Comparison of ENCODE assay signal across 16 cellular contexts in genomic region chr5:149519624-149520023, GRCh38. TPM values are rescaled to one million over a fixed set of nuclear protein-coding genes. Genes with fewer than 3 reads are reported as not detected.
A peak's percentile ranks its signal among the peaks of the same experiment; 100 is the strongest.
DNase-seq lines count a peak whose midpoint lies in the region; ATAC-seq and TF ChIP-seq lines count a peak whose summit lies in the region.
"Had no signal": no experiment of that assay in that cellular context is flagged by ENCODE, and none has a peak within 500 bp of the region (broad histone marks: within the 10 kb centered on the region; RNA-seq: fewer than 3 reads in every experiment).

No MANE protein-coding gene starts in this region.

- H3K4me2 ChIP-seq in IMR-90 (ENCODE audit: low read depth, low read length): peak overlapping the region; percentile 45; the same call in 1 of the 2 replicates

- no peak for TF ChIP-seq POLR2A in IMR-90 (IDR thresholded peaks at IDR 0.05; ENCODE audit: low read depth, low read length)
- no peak for TF ChIP-seq POLR2A in esophagus squamous epithelium (IDR thresholded peaks at IDR 0.05)

- no peaks in the 10 kb centered on the region for H3K27me3 Mint-ChIP-seq in CD4-positive, CD25-positive, alpha-beta regulatory T cell
- no peaks in the 10 kb centered on the region for H3K27me3 Mint-ChIP-seq in endodermal cell (ENCODE audit: insufficient read depth)
- no peaks in the 10 kb centered on the region for H3K27me3 Mint-ChIP-seq in naive thymus-derived CD4-positive, alpha-beta T cell
- H3K27me3 Mint-ChIP-seq: activated CD4-positive, alpha-beta T cell treated with anti-CD3 and anti-CD28 coated beads, Interleukin-2, amount 10 ng/mL, durations not matched to agents 7 days and 5 days had no signal

- H2AK9ac ChIP-seq in IMR-90 (replicated peaks; ENCODE audit: low read depth, low read length, poor library complexity): no peak overlapping the region

- TF ChIP-seq RAD21 in IMR-90 (IDR thresholded peaks at IDR 0.05; ENCODE audit: low read length): no peak

- peaks cover 57 to 97% (median 84%) of the 10 kb centered on the region in 4 donors for H3K4me1 Mint-ChIP-seq in CD4-positive, CD25-positive, alpha-beta regulatory T cell
- H3K4me1 Mint-ChIP-seq in endodermal cell: peaks cover 48% of the 10 kb centered on the region
- H3K4me1 Mint-ChIP-seq in naive thymus-derived CD4-positive, alpha-beta T cell: peaks cover 39 to 99% (median 92%) of the 10 kb centered on the region in 7 donors

- H2BK5ac ChIP-seq in IMR-90 (ENCODE audit: low read depth, low read length, poor library complexity, severe bottlenecking): peak overlapping the region; percentile 55

- no peak overlapping the region for H3K56ac ChIP-seq in IMR-90 (ENCODE audit: extremely low read depth, insufficient read depth, low read length)

- H4K8ac ChIP-seq in IMR-90 (ENCODE audit: low read depth in 2 of 2, low read length in 2 of 2): no peak overlapping the region

- H2BK15ac ChIP-seq in IMR-90 (ENCODE audit: low read depth, low read length): no peak overlapping the region

- in situ Hi-C loops in IMR-90 (cut with MboI; ENCODE audit: low sequenced_read_pairs): no loop called here

- TF ChIP-seq CTCF in IMR-90 (conservative IDR thresholded peaks at IDR 0.05; ENCODE audit: low read depth, low read length) (no peak), endodermal cell (conservative IDR thresholded peaks at IDR 0.05) (no peak), esophagus squamous epithelium (IDR thresholded peaks at IDR 0.05) (no peak)

- H3K14ac ChIP-seq in IMR-90 (replicated peaks; ENCODE audit: low read depth, low read length): no peak overlapping the region

- H3K79me1 ChIP-seq in IMR-90 (ENCODE audit: low read depth in 1 of 2, low read length in 2 of 2): peaks cover 0 to 34% of the 10 kb centered on the region in 2 experiments; a peak in 2 of 4 replicates

- no peak overlapping the region; the same call in 1 of the 2 replicates for H3K23ac ChIP-seq in IMR-90 (ENCODE audit: low read depth, low read length)

- H2BK120ac ChIP-seq in IMR-90 (ENCODE audit: low read depth, low read length): no peak overlapping the region

- no peak overlapping the region for H3K4ac ChIP-seq in IMR-90 (ENCODE audit: low read depth, low read length)

- no peak overlapping the region for H2AK5ac ChIP-seq in IMR-90 (ENCODE audit: low read depth, low read length)

- H3K18ac ChIP-seq in IMR-90 (ENCODE audit: low read depth, low read length): no peak overlapping the region

- CTCF ChIA-PET in IMR-90 (lab: Yijun Ruan, JAX): interaction anchor here (0.7 kb wide), 1 partner anchor 100 kb away, joined by 3 read pairs; no protein-coding TSS in a partner anchor
- CTCF ChIA-PET in naive thymus-derived CD4-positive, alpha-beta T cell (lab: Charles Lee): no interaction called here

- peak overlapping the region; percentile 34 to 74 (median 64) for H3K27ac Mint-ChIP-seq in CD4-positive, CD25-positive, alpha-beta regulatory T cell
- peak overlapping the region; percentile 35 for H3K27ac Mint-ChIP-seq in endodermal cell
- H3K27ac Mint-ChIP-seq in naive thymus-derived CD4-positive, alpha-beta T cell: peak overlapping the region; percentile 7 to 81 (median 34)
- H3K27ac Mint-ChIP-seq: activated CD4-positive, alpha-beta T cell treated with anti-CD3 and anti-CD28 coated beads, Interleukin-2, amount 10 ng/mL, durations not matched to agents 7 days and 5 days had no signal

- no peak overlapping the region for H2AFZ ChIP-seq in IMR-90 (replicated peaks; ENCODE audit: low read length, poor library complexity)

- dilution Hi-C loops in IMR-90 (cut with HindIII; ENCODE audit: low sequenced_read_pairs, unreplicated experiment): no loop called here

- no peak for DNase-seq in CD4-positive, CD25-positive, alpha-beta regulatory T cell
- DNase-seq in IMR-90: no peak
- DNase-seq in endodermal cell: no peak
- no peak for DNase-seq in naive thymus-derived CD4-positive, alpha-beta T cell
- DNase-seq in pons (ENCODE audit: low spot score): no peak
- no peak for DNase-seq in esophagus squamous epithelium (lab: John Stamatoyannopoulos, UW)
- no peak for DNase-seq in NCI-H226
- DNase-seq: activated CD4-positive, alpha-beta T cell treated with anti-CD3 and anti-CD28 coated beads, Interleukin-2, amount 10 ng/mL, durations not matched to agents 7 days and 5 days; activated effector memory CD4-positive, alpha-beta T cell treated with anti-CD3 and anti-CD28 coated beads, Interleukin-2, amount 50 U/mL, for 16 hours; caudate nucleus; hippocampal formation; NCI-H2171 treated with DMSO at 0.1 percent for 48 hours; stimulated activated CD4-positive, alpha-beta T cell treated with anti-CD3 and anti-CD28 coated beads, Interleukin-4, amount 100 ng/mL, for 4 hours; stimulated activated naive CD4-positive, alpha-beta T cell had no signal

- H4K91ac ChIP-seq in IMR-90 (ENCODE audit: insufficient read depth, low read depth, low read length): no peak overlapping the region

- H3K9ac ChIP-seq in IMR-90 (ENCODE audit: low read depth, low read length): no peak overlapping the region
- peak overlapping the region; percentile 22 for H3K9ac ChIP-seq in endodermal cell (ENCODE audit: extremely low read depth, low read length, poor library complexity, severe bottlenecking)

- H3K36me3 ChIP-seq in CD4-positive, CD25-positive, alpha-beta regulatory T cell (ENCODE audit: control insufficient read depth, insufficient read depth, low read length): peaks cover 55% of the 10 kb centered on the region
- H3K36me3 ChIP-seq in IMR-90 (ENCODE audit: control insufficient read depth, insufficient read depth, low read length) (peaks cover 19% of the 10 kb centered on the region), endodermal cell (ENCODE audit: control insufficient read depth, insufficient read depth, low read length) (peaks cover 88% of the 10 kb centered on the region), esophagus squamous epithelium (peaks cover 0 to 76% (median 4%) of the 10 kb centered on the region in 3 donors)
- H3K36me3 ChIP-seq in naive thymus-derived CD4-positive, alpha-beta T cell (ENCODE audit: control insufficient read depth in 2 of 3, insufficient read depth in 3 of 3, low read length in 3 of 3): peaks cover 0 to 16% (median 0%) of the 10 kb centered on the region in 3 experiments

- H3K9me3 ChIP-seq in CD4-positive, CD25-positive, alpha-beta regulatory T cell (ENCODE audit: control insufficient read depth in 2 of 2, low read length in 2 of 2): no peaks in the 10 kb centered on the region
- no peaks in the 10 kb centered on the region for H3K9me3 ChIP-seq in IMR-90 (ENCODE audit: control insufficient read depth, insufficient read depth, low read length)
- no peaks in the 10 kb centered on the region for H3K9me3 ChIP-seq in endodermal cell (ENCODE audit: control insufficient read depth, low read length)
- H3K9me3 ChIP-seq in naive thymus-derived CD4-positive, alpha-beta T cell (ENCODE audit: control insufficient read depth in 2 of 3, low read length in 3 of 3): no peaks in the 10 kb centered on the region
- no peaks in the 10 kb centered on the region for H3K9me3 ChIP-seq in esophagus squamous epithelium

- BruUV-seq in IMR-90 (replicated peaks; lab: Mats Ljungman, UMichigan): no TSS peak

- intact Hi-C loops in IMR-90 (cut with micrococcal nuclease) (loop anchor here (5.0 kb wide), 1 partner anchor 33 kb away; the partner anchor contains the start of gene CSNK1A1), esophagus squamous epithelium (cut with DNase I) (no loop called here)
- intact Hi-C loops in naive thymus-derived CD4-positive, alpha-beta T cell (cut with micrococcal nuclease): loop anchor here (1.0 to 5.0 kb wide), 3 partner anchors 9 to 33 kb away; partner anchors contain the start of gene CSNK1A1 (in 2 of the 2)

- POLR2A ChIA-PET in IMR-90 (lab: Charles Lee; ENCODE audit: unreplicated experiment): no interaction called here
- POLR2A ChIA-PET in naive thymus-derived CD4-positive, alpha-beta T cell (lab: Charles Lee): interaction anchor here (1.7 kb wide), 1 partner anchor 32 kb away, joined by 4 read pairs; the partner anchor contains the start of gene CSNK1A1

- peak overlapping the region; percentile 21 for H3K4me3 ChIP-seq in CD4-positive, CD25-positive, alpha-beta regulatory T cell (ENCODE audit: low read depth, low read length)
- H3K4me3 ChIP-seq in IMR-90 (ENCODE audit: insufficient read depth, low read depth, low read length): no peak overlapping the region
- H3K4me3 ChIP-seq in endodermal cell (ENCODE audit: low read length): peak overlapping the region; percentile 59
- no peak overlapping the region for H3K4me3 ChIP-seq in naive thymus-derived CD4-positive, alpha-beta T cell (ENCODE audit: low read length)
- H3K4me3 ChIP-seq in esophagus squamous epithelium: no peak overlapping the region

- H3K9me3 Mint-ChIP-seq in CD4-positive, CD25-positive, alpha-beta regulatory T cell: no peaks in the 10 kb centered on the region
- H3K9me3 Mint-ChIP-seq in endodermal cell: no peaks in the 10 kb centered on the region
- H3K9me3 Mint-ChIP-seq in naive thymus-derived CD4-positive, alpha-beta T cell: no peaks in the 10 kb centered on the region
- H3K9me3 Mint-ChIP-seq: activated CD4-positive, alpha-beta T cell treated with anti-CD3 and anti-CD28 coated beads, Interleukin-2, amount 10 ng/mL, durations not matched to agents 7 days and 5 days; CD14-positive monocyte had no signal

- no peak for ATAC-seq in CD4-positive, CD25-positive, alpha-beta regulatory T cell (ENCODE audit: low read depth in 2 of 2)
- no peak for ATAC-seq in IMR-90 (ENCODE audit: low read depth)
- ATAC-seq in naive thymus-derived CD4-positive, alpha-beta T cell: no peak
- no peak for ATAC-seq in HG03521 (IDR thresholded peaks at IDR 0.05; ENCODE audit: unreplicated experiment)

- H3K27me3 ChIP-seq in CD4-positive, CD25-positive, alpha-beta regulatory T cell (ENCODE audit: control insufficient read depth, insufficient read depth, low read length): no peaks in the 10 kb centered on the region
- H3K27me3 ChIP-seq in IMR-90 (ENCODE audit: control insufficient read depth, insufficient read depth, low read length): no peaks in the 10 kb centered on the region
- H3K27me3 ChIP-seq in endodermal cell (ENCODE audit: control insufficient read depth, insufficient read depth, low read length, poor library complexity, severe bottlenecking): no peaks in the 10 kb centered on the region
- H3K27me3 ChIP-seq in naive thymus-derived CD4-positive, alpha-beta T cell (ENCODE audit: control insufficient read depth in 2 of 2, insufficient read depth in 2 of 2, low read length in 2 of 2): no peaks in the 10 kb centered on the region
- H3K27me3 ChIP-seq in esophagus squamous epithelium: no peaks in the 10 kb centered on the region

- peaks cover 7% of the 10 kb centered on the region for H3K9me1 ChIP-seq in IMR-90 (ENCODE audit: insufficient read depth, low read length)

- no peak overlapping the region for H2BK20ac ChIP-seq in IMR-90 (ENCODE audit: low read depth, low read length)

- no peak overlapping the region for H4K5ac ChIP-seq in IMR-90 (ENCODE audit: low read depth, low read length)

- peaks cover 39% of the 10 kb centered on the region for H3K36me3 Mint-ChIP-seq in CD4-positive, CD25-positive, alpha-beta regulatory T cell
- peaks cover 32% of the 10 kb centered on the region for H3K36me3 Mint-ChIP-seq in endodermal cell (ENCODE audit: low read depth)
- peaks cover 0 to 44% (median 26%) of the 10 kb centered on the region in 5 donors for H3K36me3 Mint-ChIP-seq in naive thymus-derived CD4-positive, alpha-beta T cell

- H3K4me3 Mint-ChIP-seq in CD4-positive, CD25-positive, alpha-beta regulatory T cell: peak overlapping the region in 3 of 4 donors; percentile 1 to 32 (median 5)
- peak overlapping the region; percentile 6 for H3K4me3 Mint-ChIP-seq in endodermal cell
- H3K4me3 Mint-ChIP-seq in naive thymus-derived CD4-positive, alpha-beta T cell: peak overlapping the region in 7 of 10 donors; percentile 5 to 44 (median 11)
- H3K4me3 Mint-ChIP-seq: activated CD4-positive, alpha-beta T cell treated with anti-CD3 and anti-CD28 coated beads, Interleukin-2, amount 10 ng/mL, durations not matched to agents 7 days and 5 days; CD14-positive monocyte had no signal

- no peak overlapping the region for H3K27ac ChIP-seq in CD4-positive, CD25-positive, alpha-beta regulatory T cell (ENCODE audit: insufficient read depth, low read length, poor library complexity, severe bottlenecking)
- H3K27ac ChIP-seq in IMR-90 (ENCODE audit: insufficient read depth, low read length): no peak overlapping the region
- H3K27ac ChIP-seq in endodermal cell (ENCODE audit: low read depth, low read length): no peak overlapping the region
- no peak overlapping the region for H3K27ac ChIP-seq in naive thymus-derived CD4-positive, alpha-beta T cell (ENCODE audit: low read depth, low read length)
- H3K27ac ChIP-seq in esophagus squamous epithelium: peak overlapping the region in 2 of 4 donors; percentile 40 to 48

- peaks cover 19% of the 10 kb centered on the region for H3K4me1 ChIP-seq in CD4-positive, CD25-positive, alpha-beta regulatory T cell (ENCODE audit: control insufficient read depth, insufficient read depth, low read length, poor library complexity, severe bottlenecking)
- H3K4me1 ChIP-seq in IMR-90 (ENCODE audit: control insufficient read depth, insufficient read depth, low read length): peaks cover 14% of the 10 kb centered on the region
- peaks cover 11% of the 10 kb centered on the region for H3K4me1 ChIP-seq in endodermal cell (ENCODE audit: control insufficient read depth, insufficient read depth, low read length)
- peaks cover 4 to 16% of the 10 kb centered on the region in 2 donors for H3K4me1 ChIP-seq in naive thymus-derived CD4-positive, alpha-beta T cell (ENCODE audit: control insufficient read depth in 2 of 2, insufficient read depth in 2 of 2, low read length in 2 of 2)
- H3K4me1 ChIP-seq in esophagus squamous epithelium: peaks cover 29 to 96% (median 46%) of the 10 kb centered on the region in 3 donors

- H4K20me1 ChIP-seq in IMR-90 (ENCODE audit: insufficient read depth, low read length): peaks cover 95% of the 10 kb centered on the region

RNA-seq across cellular contexts. Expression of gene CSNK1A1, which starts 31.6 kb away (rescaled TPM):
- total RNA-seq in CD4-positive, CD25-positive, alpha-beta regulatory T cell: 234 TPM
- 100 to 1,000 TPM; 134 to 152 (median 147) TPM for polyA plus RNA-seq in CD4-positive, CD25-positive, alpha-beta regulatory T cell
- 419 and 573 TPM in 2 replicates for total RNA-seq in IMR-90 (2012; rRNA removed)
- 112 and 140 TPM in 2 replicates for polyA plus RNA-seq in IMR-90 (2012; rRNA removed)
- 64.4 and 68.9 TPM in 2 replicates for polyA plus RNA-seq in IMR-90 (2012; cell fraction: cytosol; rRNA removed)
- 56.7 and 85.2 TPM in 2 replicates for polyA plus RNA-seq in IMR-90 (2012; cell fraction: nucleus; rRNA removed; ENCODE audit: low replicate concordance)
- 100 to 1,000 TPM; 198 to 214 TPM for total RNA-seq in endodermal cell
- 175 TPM for polyA plus RNA-seq in endodermal cell (2013, experiment 1 of 2)
- 176 TPM for polyA plus RNA-seq in endodermal cell (2013, experiment 2 of 2)
- 100 to 1,000 TPM; 168 to 217 (median 181) TPM for total RNA-seq in naive thymus-derived CD4-positive, alpha-beta T cell
- 100 to 1,000 TPM; 146 to 164 TPM for polyA plus RNA-seq in naive thymus-derived CD4-positive, alpha-beta T cell
- total RNA-seq in esophagus squamous epithelium: 100 to 1,000 TPM; 223 to 388 (median 301) TPM

Comparison
In these comparisons a context has a peak if more than half of its experiments do, and no peak if none do; other contexts are left out.
1. H3K4me3 ChIP-seq: peak in CD4-positive, CD25-positive, alpha-beta regulatory T cell (single experiment) and endodermal cell (single experiment); none in IMR-90 (single experiment), naive thymus-derived CD4-positive, alpha-beta T cell (single experiment) and esophagus squamous epithelium (0 of 4).
2. Peak in every context shown above with its lines, with median percentiles within 50 percentile points of each other: H3K27ac Mint-ChIP-seq and H3K4me3 Mint-ChIP-seq.